8 cellular contexts compared by ENCODE assay signal in genomic region chr14:26598672-26599131, GRCh38. TPM values are rescaled to one million over a fixed set of nuclear protein-coding genes. Genes with fewer than 3 reads are reported as not detected.
DNase-seq lines count a peak whose midpoint lies in the region; ATAC-seq and TF ChIP-seq lines count a peak whose summit lies in the region.

No MANE protein-coding gene starts in this region.

- no peak for TF ChIP-seq EP300 in SK-N-SH (IDR thresholded peaks at IDR 0.05; ENCODE audit: borderline replicate concordance in 1 of 2, low read depth in 1 of 2, low read length in 1 of 2)

- H2AFZ ChIP-seq in SK-N-SH (ENCODE audit: low read depth) = peak overlapping the region; percentile 20; the same call in 1 of the 2 replicates

- peak overlapping the region; percentile 93 for H3K4me2 ChIP-seq in SK-N-SH

- H3K27me3 ChIP-seq in HAP-1 (ENCODE audit: low read depth) (no peaks in the 10 kb centered on the region), SK-N-SH (ENCODE audit: insufficient read depth) (peaks cover 15% of the 10 kb centered on the region; the same call in 1 of the 2 replicates), left ventricle myocardium inferior (ENCODE audit: low read depth) (peaks cover 51% of the 10 kb centered on the region)

- no peaks in the 10 kb centered on the region for H3K9me2 ChIP-seq in SK-N-SH

- H3F3A ChIP-seq in SK-N-SH (replicated peaks; ENCODE audit: insufficient read depth) = no peaks in the 10 kb centered on the region

- intact Hi-C loops in left ventricle myocardium inferior (cut with micrococcal nuclease) (no loop called here), sciatic nerve (cut with DNase I) (no loop called here)

- H3K36me3 ChIP-seq in HAP-1 (replicated peaks) (no peaks in the 10 kb centered on the region), SK-N-SH (replicated peaks in 1 of 2; ENCODE audit: control insufficient read depth in 1 of 2, insufficient read depth in 2 of 2, low read length in 1 of 2) (no peaks in the 10 kb centered on the region), left ventricle myocardium inferior (no peaks in the 10 kb centered on the region)

- no peaks in the 10 kb centered on the region for H3K79me2 ChIP-seq in SK-N-SH (ENCODE audit: insufficient read depth)

- CTCF ChIA-PET in SK-N-SH (lab: Yijun Ruan, JAX) = interaction anchor here (0.7 kb wide), 1 partner anchor 856 kb away, joined by 3 read pairs; no protein-coding TSS in a partner anchor

- TF ChIP-seq CTCF in SK-N-SH (IDR thresholded peaks at IDR 0.05) = no peak
- no peak for TF ChIP-seq CTCF in left ventricle myocardium inferior (IDR thresholded peaks at IDR 0.05; ENCODE audit: borderline replicate concordance)

- ATAC-seq in sciatic nerve = peak; percentile 28
- ATAC-seq in HG03469 (IDR thresholded peaks at IDR 0.05; ENCODE audit: unreplicated experiment) = no peak
- ATAC-seq in HG03095 (IDR thresholded peaks at IDR 0.05; ENCODE audit: unreplicated experiment) = no peak
- no peak for ATAC-seq in GM21786 (IDR thresholded peaks at IDR 0.05; ENCODE audit: unreplicated experiment)

- POLR2A ChIA-PET in SK-N-SH (lab: Yijun Ruan, JAX) = no interaction called here

- DNase-seq in HAP-1 (ENCODE audit: low spot score in 2 of 2) (peak in 1 of 2 experiments; percentile 19), SK-N-SH (peak; percentile 4), left ventricle myocardium inferior (no peak), sciatic nerve (ENCODE audit: low spot score) (no peak), NCI-H128 (lab: John Stamatoyannopoulos, UW; ENCODE audit: unreplicated experiment) (no peak)

- H4K20me1 ChIP-seq in SK-N-SH (ENCODE audit: insufficient read depth) = no peaks in the 10 kb centered on the region

- H3K9me3 ChIP-seq in HAP-1 (no peaks in the 10 kb centered on the region), SK-N-SH (no peaks in the 10 kb centered on the region), left ventricle myocardium inferior (replicated peaks) (no peaks in the 10 kb centered on the region)

- peak overlapping the region; percentile 69 for H3K4me3 ChIP-seq in HAP-1
- peak overlapping the region; percentile 68 to 72 for H3K4me3 ChIP-seq in SK-N-SH (ENCODE audit: low read depth in 2 of 2, low read length in 1 of 2)
- peak overlapping the region; percentile 73 for H3K4me3 ChIP-seq in left ventricle myocardium inferior

- H3K27ac ChIP-seq in SK-N-SH (ENCODE audit: low read depth in 2 of 2, low read length in 1 of 2) = no peak overlapping the region
- peak overlapping the region; percentile 81 for H3K27ac ChIP-seq in left ventricle myocardium inferior (replicated peaks)

- H3K9ac ChIP-seq in SK-N-SH = no peak overlapping the region

- in situ Hi-C loops in HAP-1 (cut with MboI; ENCODE audit: low sequenced_read_pairs) = loop anchor here (25.0 kb wide), 1 partner anchor 89 kb away; no protein-coding TSS in a partner anchor

- WGBS in SK-N-SH (ENCODE audit: low lambda C conversion rate) = 2% methylated on average over 18 of the region's 18 CpGs

- H3K4me1 ChIP-seq in HAP-1 (peaks cover 24% of the 10 kb centered on the region), SK-N-SH (ENCODE audit: control insufficient read depth in 1 of 2, insufficient read depth in 2 of 2, low read depth in 1 of 2, low read length in 1 of 2) (no peaks in the 10 kb centered on the region; a peak in 2 of 4 replicates), left ventricle myocardium inferior (peaks cover 15% of the 10 kb centered on the region)

- TF ChIP-seq RAD21 in SK-N-SH (IDR thresholded peaks at IDR 0.05; ENCODE audit: low read length) = no peak

TF ChIP-seq in SK-N-SH, 30 proteins besides CTCF, POLR2A, EP300 and RAD21:
- no peak for TF ChIP-seq RCOR1 (IDR thresholded peaks at IDR 0.05; ENCODE audit: low read length)
- TF ChIP-seq SMC3 (IDR thresholded peaks at IDR 0.05; ENCODE audit: low read depth, low read length) = no peak
- no peak for TF ChIP-seq FOXM1 (IDR thresholded peaks at IDR 0.05; ENCODE audit: low read depth)
- no peak for TF ChIP-seq ZBTB33 (IDR thresholded peaks at IDR 0.05; ENCODE audit: borderline replicate concordance, low read depth)
- no peak for TF ChIP-seq MEF2A (IDR thresholded peaks at IDR 0.05; ENCODE audit: borderline replicate concordance, low read depth)
- TF ChIP-seq SIN3A (IDR thresholded peaks at IDR 0.05; ENCODE audit: borderline replicate concordance, low read depth, low read length) = no peak
- TF ChIP-seq RFX5 (IDR thresholded peaks at IDR 0.05; ENCODE audit: low read length) = no peak
- no peak for TF ChIP-seq REST (IDR thresholded peaks at IDR 0.05; ENCODE audit: low read depth, low read length)
- no peak for TF ChIP-seq EZH2phosphoT487 (IDR thresholded peaks at IDR 0.05; ENCODE audit: borderline replicate concordance, low read depth)
- no peak for TF ChIP-seq NFIC (IDR thresholded peaks at IDR 0.05; ENCODE audit: borderline replicate concordance)
- no peak for TF ChIP-seq ELF1 (IDR thresholded peaks at IDR 0.05)
- no peak for TF ChIP-seq MXI1 (IDR thresholded peaks at IDR 0.05; ENCODE audit: low read depth, low read length)
- no peak for TF ChIP-seq POLR2AphosphoS5 (IDR thresholded peaks at IDR 0.05; ENCODE audit: low read depth, low read length)
- TF ChIP-seq GABPA (IDR thresholded peaks at IDR 0.05; ENCODE audit: low read depth) = no peak
- TF ChIP-seq GATA2 (CRISPR knock-in tag; IDR thresholded peaks at IDR 0.05) = no peak
- TF ChIP-seq USF1 (IDR thresholded peaks at IDR 0.05; ENCODE audit: borderline replicate concordance, low read depth) = no peak
- TF ChIP-seq YY1 (IDR thresholded peaks at IDR 0.05; ENCODE audit: low read depth) = no peak
- no peak for TF ChIP-seq IRF3 (IDR thresholded peaks at IDR 0.05; ENCODE audit: low read depth, low read length)
- no peak for TF ChIP-seq JUND (IDR thresholded peaks at IDR 0.05)
- TF ChIP-seq TEAD4 (IDR thresholded peaks at IDR 0.05; ENCODE audit: borderline replicate concordance, insufficient read depth) = no peak
TF ChIP-seq in SK-N-SH: peak in this region for 0.

RNA-seq across cellular contexts. Expression of gene NOVA1, which starts 0.9 kb away (rescaled TPM):
- polyA plus RNA-seq in SK-N-SH (2012; rRNA removed) = 0.32 and 0.44 TPM in 2 replicates
- polyA plus RNA-seq in SK-N-SH (2012; cell fraction: cytosol; rRNA removed) = 0.68 and 0.76 TPM in 2 replicates
- 0.70 and 0.93 TPM in 2 replicates for polyA plus RNA-seq in SK-N-SH (2012; cell fraction: nucleus; rRNA removed)
- total RNA-seq in left ventricle myocardium inferior (3.7 TPM), sciatic nerve (40.5 TPM)
